ENCODE assay signal across 22 cellular contexts in genomic region chr6:84003140-84003539, GRCh38. TPM values are rescaled to one million over a fixed set of nuclear protein-coding genes. Genes with fewer than 3 reads are reported as not detected.
"Had no signal": no experiment of that assay in that cellular context is flagged by ENCODE, and none has a peak within 500 bp of the region (broad histone marks: within the 10 kb centered on the region; RNA-seq: fewer than 3 reads in every experiment).

No MANE protein-coding gene starts in this region.

- H3K4me1 Mint-ChIP-seq: activated naive CD8-positive, alpha-beta T cell treated with anti-CD3 and anti-CD28 coated beads, Interleukin-2, amount 10 ng/mL, durations not matched to agents 7 days and 5 days had no signal

- H3K4me3 ChIP-seq: adrenal gland, Peyer's patch, SJCRH30 had no signal

- H3K27ac Mint-ChIP-seq: activated CD8-positive, alpha-beta T cell treated with anti-CD3 and anti-CD28 coated beads, Interleukin-2, amount 10 ng/mL, durations not matched to agents 7 days and 5 days; activated naive CD8-positive, alpha-beta T cell treated with anti-CD3 and anti-CD28 coated beads, Interleukin-2, amount 10 ng/mL, durations not matched to agents 7 days and 5 days; WTC11 had no signal

- H3K4me3 Mint-ChIP-seq: activated CD8-positive, alpha-beta T cell treated with anti-CD3 and anti-CD28 coated beads, Interleukin-2, amount 10 ng/mL, durations not matched to agents 7 days and 5 days; activated naive CD8-positive, alpha-beta T cell treated with anti-CD3 and anti-CD28 coated beads, Interleukin-2, amount 10 ng/mL, durations not matched to agents 7 days and 5 days; WTC11 had no signal

- DNase-seq: activated CD4-positive, alpha-beta T cell treated with anti-CD3 and anti-CD28 coated beads for 48 hours; activated CD4-positive, alpha-beta T cell treated with anti-CD3 and anti-CD28 coated beads, Interleukin-2, amount 50 U/mL, for 4 hours; activated CD4-positive, CD25-positive, alpha-beta regulatory T cell treated with anti-CD3 and anti-CD28 coated beads, Interleukin-2, amount 50 U/mL, for 72 hours; activated CD8-positive, alpha-beta memory T cell treated with anti-CD3 and anti-CD28 coated beads, Interleukin-2, amount 50 U/mL, for 48 hours; activated CD8-positive, alpha-beta T cell treated with anti-CD3 and anti-CD28 coated beads, Interleukin-2, amount 10 ng/mL, durations not matched to agents 7 days and 5 days; activated naive CD4-positive, alpha-beta T cell treated with anti-CD3 and anti-CD28 coated beads, Interleukin-2, amount 50 U/mL, for 16 hours; activated naive CD8-positive, alpha-beta T cell treated with anti-CD3 and anti-CD28 coated beads, Interleukin-2, amount 10 ng/mL, durations not matched to agents 7 days and 5 days; activated T-cell treated with anti-CD3 and anti-CD28 coated beads, Interleukin-2, amount 50 U/mL, for 1 hour; adrenal gland; NCI-H1092; NCI-H2029; NCI-H2107; NCI-H446 treated with DMSO at 0.1 percent for 48 hours; NCI-H526; Peyer's patch; Right ventricle myocardium superior; SJCRH30; SK-N-SH; SW 1271 had no signal

- H3K9me3 ChIP-seq: adrenal gland, Peyer's patch, SJCRH30, SK-N-SH had no signal

- H3K36me3 ChIP-seq: adrenal gland, Peyer's patch, SJCRH30 had no signal

- H3K4me2 ChIP-seq: KMS-11, SK-N-SH had no signal

- H3K36me3 Mint-ChIP-seq: activated naive CD8-positive, alpha-beta T cell treated with anti-CD3 and anti-CD28 coated beads, Interleukin-2, amount 10 ng/mL, durations not matched to agents 7 days and 5 days; WTC11 had no signal

- H3K27me3 ChIP-seq: adrenal gland, Peyer's patch, SJCRH30 had no signal

- H3K9me3 Mint-ChIP-seq: activated naive CD8-positive, alpha-beta T cell treated with anti-CD3 and anti-CD28 coated beads, Interleukin-2, amount 10 ng/mL, durations not matched to agents 7 days and 5 days; WTC11 had no signal

- ATAC-seq: activated CD8-positive, alpha-beta T cell treated with anti-CD3 and anti-CD28 coated beads, Interleukin-2, amount 10 ng/mL, durations not matched to agents 7 days and 5 days; WTC11 had no signal

- H3K9ac ChIP-seq: KMS-11, SK-N-SH had no signal

- H3K27ac ChIP-seq: adrenal gland, KMS-11, Peyer's patch, RWPE1, SJCRH30 had no signal

- H3K9me2 ChIP-seq: SK-N-SH had no signal

- H3K4me1 ChIP-seq: adrenal gland, Peyer's patch, SJCRH30 had no signal

RNA-seq across cellular contexts. Expression of gene MRAP2, which starts 30.4 kb away (rescaled TPM):
- total RNA-seq: activated CD8-positive, alpha-beta T cell treated with anti-CD3 and anti-CD28 coated beads, Interleukin-2, amount 10 ng/mL, durations not matched to agents 7 days and 5 days; activated naive CD8-positive, alpha-beta T cell treated with anti-CD3 and anti-CD28 coated beads, Interleukin-2, amount 10 ng/mL, durations not matched to agents 7 days and 5 days had no signal
